In the genomic region with DNA sequence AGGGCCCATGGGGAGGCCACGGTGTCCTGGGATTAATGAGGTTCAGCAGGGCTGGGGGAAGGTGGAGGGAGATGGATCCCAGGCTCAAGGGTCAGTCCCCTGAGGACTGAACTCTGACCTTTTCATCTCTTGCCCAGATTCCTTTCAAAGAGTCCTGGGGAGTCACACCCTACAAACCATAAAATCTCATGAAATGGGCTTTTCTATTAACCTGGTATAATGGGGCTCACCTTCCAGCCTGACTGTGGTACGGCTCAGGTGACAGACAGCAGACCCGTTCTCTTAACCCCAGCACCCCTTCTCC, we compare ENCODE assay signal across 29 cellular contexts.
DNase-seq lines count a peak whose midpoint lies in the region; FAIRE-seq and TF ChIP-seq lines count a peak whose summit lies in the region.
"Had no signal": no experiment of that assay in that cellular context is flagged by ENCODE, and none has a peak within 500 bp of the region (broad histone marks: within the 10 kb centered on the region; RNA-seq: fewer than 3 reads in every experiment).

No MANE protein-coding gene starts in this region.

- no peak overlapping the region for H2BK20ac ChIP-seq in H1 (ENCODE audit: low read length)

- peaks cover 10% of the 10 kb centered on the region for H3K4me1 Mint-ChIP-seq in activated naive CD8-positive, alpha-beta T cell (ENCODE audit: low read depth)
- H3K4me1 Mint-ChIP-seq in activated naive CD8-positive, alpha-beta T cell treated with anti-CD3 and anti-CD28 coated beads for 36 hours, result peaks cover 9% of the 10 kb centered on the region

- no peak for TF ChIP-seq POLR2A in NB4 (IDR thresholded peaks at IDR 0.05; ENCODE audit: extremely low read depth, insufficient read length)
- no peak for TF ChIP-seq POLR2A in H1 (IDR thresholded peaks at IDR 0.05; ENCODE audit: control extremely low read depth in 1 of 2, low read depth in 2 of 2, low read length in 2 of 2)

- H2BK12ac ChIP-seq in H1 (ENCODE audit: low read depth, low read length), result no peak overlapping the region

- H4K20me1 ChIP-seq in H1 (replicated peaks in 1 of 2; ENCODE audit: control insufficient read depth in 1 of 2, insufficient read depth in 2 of 2, low read length in 2 of 2), result no peaks in the 10 kb centered on the region
- H4K20me1 ChIP-seq in SK-N-SH (ENCODE audit: insufficient read depth), result no peaks in the 10 kb centered on the region

- H3K9me3 Mint-ChIP-seq in activated naive CD8-positive, alpha-beta T cell (ENCODE audit: low read depth), result no peaks in the 10 kb centered on the region
- no peaks in the 10 kb centered on the region for H3K9me3 Mint-ChIP-seq in activated naive CD8-positive, alpha-beta T cell treated with anti-CD3 and anti-CD28 coated beads for 36 hours
- H3K9me3 Mint-ChIP-seq: activated T-cell treated with anti-CD3 and anti-CD28 coated beads, Interleukin-2, amount 50 U/mL, for 24 hours; memory B cell; T-helper 1 cell treated with Interleukin-12 subunit alpha and Interleukin-12 subunit beta and Interleukin-4 antibody, amounts not matched to agents 30 μg/mL and 1 μg/mL, for 36 hours had no signal

- H3K79me1 ChIP-seq in H1 (ENCODE audit: low read depth, low read length), result no peaks in the 10 kb centered on the region

- H3K56ac ChIP-seq in H1 (replicated peaks; ENCODE audit: insufficient read length, low read depth, low read length), result no peak overlapping the region

- no peaks in the 10 kb centered on the region for H3K23me2 ChIP-seq in H1 (ENCODE audit: low read depth, low read length)

- H4K8ac ChIP-seq in H1 (ENCODE audit: extremely low read depth, insufficient read depth, low read length), result no peak overlapping the region

- H3K4me2 ChIP-seq in H1 (ENCODE audit: insufficient read depth in 1 of 2, low read depth in 2 of 2, low read length in 2 of 2) (no peak overlapping the region), parathyroid adenoma (ENCODE audit: low read length) (no peak overlapping the region), SK-N-SH (no peak overlapping the region)
- H3K4me2 ChIP-seq: A549 had no signal

- FAIRE-seq in H1 (lab: Jason Lieb, UNC) (no peak), D721Med (lab: Jason Lieb, UNC) (no peak)
- FAIRE-seq: A549, astrocyte had no signal

- no peaks in the 10 kb centered on the region; a peak in 1 of 7 replicates for H3K27me3 ChIP-seq in H1 (replicated peaks in 1 of 4; ENCODE audit: control insufficient read depth in 3 of 4, extremely low read depth in 1 of 4, insufficient read depth in 3 of 4, low read length in 3 of 4)
- H3K27me3 ChIP-seq in parathyroid adenoma (ENCODE audit: control insufficient read depth, insufficient read depth, low read length), result no peaks in the 10 kb centered on the region
- no peaks in the 10 kb centered on the region for H3K27me3 ChIP-seq in SK-N-SH (ENCODE audit: insufficient read depth)
- H3K27me3 ChIP-seq: ovary, testis, vagina had no signal

- WGBS in H1 (ENCODE audit: extremely low coverage in 1 of 2, insufficient coverage in 1 of 2, insufficient read length in 1 of 2, insufficient replicate concordance in 2 of 2, low coverage in 1 of 2, low lambda C conversion rate in 2 of 2, missing lambda C conversion rate in 1 of 2), 2 experiments, result 69% methylated on average over 2 of the region's 3 CpGs; no CpG with 5 or more reads in 1 of the 2 experiments
- 42% methylated on average over 3 of the region's 3 CpGs for WGBS in SK-N-SH (ENCODE audit: low lambda C conversion rate)

- no peaks in the 10 kb centered on the region for H3F3A ChIP-seq in SK-N-SH (replicated peaks; ENCODE audit: insufficient read depth)

- no peak overlapping the region for H3K27ac Mint-ChIP-seq in activated naive CD8-positive, alpha-beta T cell
- no peak overlapping the region for H3K27ac Mint-ChIP-seq in activated naive CD8-positive, alpha-beta T cell treated with anti-CD3 and anti-CD28 coated beads for 36 hours
- H3K27ac Mint-ChIP-seq: activated T-cell treated with anti-CD3 and anti-CD28 coated beads, Interleukin-2, amount 50 U/mL, for 24 hours; memory B cell; T-helper 1 cell treated with Interleukin-12 subunit alpha and Interleukin-12 subunit beta and Interleukin-4 antibody, amounts not matched to agents 30 μg/mL and 1 μg/mL, for 36 hours had no signal

- peak overlapping the region; percentile 56 for H3K4me3 Mint-ChIP-seq in activated naive CD8-positive, alpha-beta T cell
- H3K4me3 Mint-ChIP-seq in activated naive CD8-positive, alpha-beta T cell treated with anti-CD3 and anti-CD28 coated beads for 36 hours, result no peak overlapping the region
- H3K4me3 Mint-ChIP-seq: activated T-cell treated with anti-CD3 and anti-CD28 coated beads, Interleukin-2, amount 50 U/mL, for 24 hours; memory B cell; T-helper 1 cell treated with Interleukin-12 subunit alpha and Interleukin-12 subunit beta and Interleukin-4 antibody, amounts not matched to agents 30 μg/mL and 1 μg/mL, for 36 hours had no signal

- H3K9ac ChIP-seq in H1 (replicated peaks in 1 of 4; ENCODE audit: extremely low read depth in 1 of 4, low read depth in 3 of 4, low read length in 3 of 4), result no peak overlapping the region
- H3K9ac ChIP-seq in parathyroid adenoma, result no peak overlapping the region
- no peak overlapping the region for H3K9ac ChIP-seq in SK-N-SH
- H3K9ac ChIP-seq: GM23248 had no signal

- H3K36me3 ChIP-seq in H1 (ENCODE audit: control insufficient read depth in 2 of 4, insufficient read depth in 4 of 4, low read length in 3 of 4) (no peaks in the 10 kb centered on the region), parathyroid adenoma (ENCODE audit: control insufficient read depth, insufficient read depth, low read length) (no peaks in the 10 kb centered on the region), SK-N-SH (replicated peaks in 1 of 2; ENCODE audit: control insufficient read depth in 1 of 2, insufficient read depth in 2 of 2, low read length in 1 of 2) (no peaks in the 10 kb centered on the region)
- H3K36me3 ChIP-seq: heart left ventricle, ovary, vagina had no signal

- H3K27ac ChIP-seq in H1 (ENCODE audit: low read depth, low read length) (no peak overlapping the region), parathyroid adenoma (no peak overlapping the region), SK-N-SH (ENCODE audit: low read depth in 2 of 2, low read length in 1 of 2) (no peak overlapping the region)
- H3K27ac ChIP-seq: epithelial cell of prostate, GM23248, heart left ventricle, ovary, testis, vagina had no signal

- H4K91ac ChIP-seq in H1 (replicated peaks; ENCODE audit: insufficient read length, low read length), result no peak overlapping the region

- no peak overlapping the region for H2BK15ac ChIP-seq in H1 (ENCODE audit: low read length)

- H3K14ac ChIP-seq in H1 (ENCODE audit: insufficient read length), result no peak overlapping the region

- no peak overlapping the region for H2BK120ac ChIP-seq in H1 (replicated peaks; ENCODE audit: low read depth, low read length)

- TF ChIP-seq EP300 in H1 (IDR thresholded peaks at IDR 0.05; ENCODE audit: borderline replicate concordance in 1 of 2, low read depth in 2 of 2, low read length in 2 of 2) (no peak), SK-N-SH (IDR thresholded peaks at IDR 0.05; ENCODE audit: borderline replicate concordance in 1 of 2, low read depth in 1 of 2, low read length in 1 of 2) (no peak)

- no peak overlapping the region for H3K4ac ChIP-seq in H1 (replicated peaks; ENCODE audit: insufficient read length, low read depth, low read length)

- DNase-seq in activated naive CD8-positive, alpha-beta T cell treated with anti-CD3 and anti-CD28 coated beads for 36 hours, result no peak
- no peak for DNase-seq in NB4 (ENCODE audit: low read depth)
- no peak for DNase-seq in H1 (ENCODE audit: low read depth in 1 of 2, low spot score in 2 of 2)
- no peak for DNase-seq in NCI-H748 (lab: John Stamatoyannopoulos, UW; ENCODE audit: unreplicated experiment)
- no peak for DNase-seq in SK-N-SH
- no peak for DNase-seq in D721Med (ENCODE audit: insufficient read length, low spot score)
- DNase-seq: activated naive CD4-positive, alpha-beta T cell treated with anti-CD3 and anti-CD28 coated beads, Interleukin-2, amount 50 U/mL, for 16 hours; GM23248; heart left ventricle; left colon; MM.1S; NCI-H1436; NCI-H510A; ovary; right cardiac atrium; SIG-M5; stimulated activated CD4-positive, alpha-beta T cell treated with anti-CD3 and anti-CD28 coated beads, Interleukin-12 subunit alpha, Interleukin-12 subunit beta, amount 100 ng/mL, for 4 hours; stimulated activated CD4-positive, alpha-beta T cell treated with anti-CD3 and anti-CD28 coated beads, Interleukin-4, amount 100 ng/mL, for 24 hours; testis had no signal

- no peak overlapping the region for H2AK5ac ChIP-seq in H1 (ENCODE audit: low read depth, low read length)

- H4K5ac ChIP-seq in H1 (ENCODE audit: insufficient read length, low read depth, low read length), result no peak overlapping the region

- TF ChIP-seq CTCF in NB4 (IDR thresholded peaks at IDR 0.05; ENCODE audit: low read depth, low read length), result no peak
- TF ChIP-seq CTCF in H1 (IDR thresholded peaks at IDR 0.05; ENCODE audit: control extremely low read depth in 1 of 3, insufficient read depth in 1 of 3, low read depth in 1 of 3, low read length in 3 of 3), result no peak
- TF ChIP-seq CTCF in parathyroid adenoma (IDR thresholded peaks at IDR 0.05), result no peak
- TF ChIP-seq CTCF in SK-N-SH (IDR thresholded peaks at IDR 0.05), result no peak
- no peak for TF ChIP-seq CTCF in D721Med (IDR thresholded peaks at IDR 0.05; ENCODE audit: insufficient read depth, missing control alignments)

- H2AFZ ChIP-seq in H1 (ENCODE audit: low read length) (no peak overlapping the region), parathyroid adenoma (peak overlapping the region; percentile 82), SK-N-SH (ENCODE audit: low read depth) (no peak overlapping the region)
- H2AFZ ChIP-seq: GM23248 had no signal

- no peak overlapping the region for H2BK5ac ChIP-seq in H1 (ENCODE audit: low read depth, low read length)

- H3K23ac ChIP-seq in H1 (ENCODE audit: insufficient read length), result no peak overlapping the region

- H3K9me3 ChIP-seq in H1 (ENCODE audit: insufficient read depth in 2 of 2, low read depth in 1 of 2, low read length in 1 of 2) (no peaks in the 10 kb centered on the region), parathyroid adenoma (ENCODE audit: control insufficient read depth, low read length) (no peaks in the 10 kb centered on the region), SK-N-SH (no peaks in the 10 kb centered on the region)
- H3K9me3 ChIP-seq: A549, heart left ventricle, ovary, testis, vagina had no signal

- no peaks in the 10 kb centered on the region for H3K79me2 ChIP-seq in H1 (ENCODE audit: control insufficient read depth in 1 of 2, insufficient read depth in 2 of 2, low read length in 2 of 2)
- H3K79me2 ChIP-seq in parathyroid adenoma, result no peaks in the 10 kb centered on the region
- no peaks in the 10 kb centered on the region for H3K79me2 ChIP-seq in SK-N-SH (ENCODE audit: insufficient read depth)

- no peak for TF ChIP-seq RAD21 in H1 (IDR thresholded peaks at IDR 0.05 in 1 of 2, conservative IDR thresholded peaks at IDR 0.05 in 1 of 2; ENCODE audit: low read depth in 2 of 2, low read length in 2 of 2)
- no peak for TF ChIP-seq RAD21 in SK-N-SH (IDR thresholded peaks at IDR 0.05; ENCODE audit: low read length)

- H3K4me1 ChIP-seq in H1 (replicated peaks in 1 of 4; ENCODE audit: control insufficient read depth in 3 of 4, insufficient read depth in 4 of 4, low read length in 3 of 4) (peaks cover 4 to 27% (median 20%) of the 10 kb centered on the region in 4 experiments), parathyroid adenoma (peaks cover 8% of the 10 kb centered on the region), SK-N-SH (ENCODE audit: control insufficient read depth in 1 of 2, insufficient read depth in 2 of 2, low read depth in 1 of 2, low read length in 1 of 2) (peaks cover 0 to 32% of the 10 kb centered on the region in 2 experiments; a peak in 1 of 4 replicates)
- H3K4me1 ChIP-seq: testis, vagina had no signal

- H3K4me3 ChIP-seq in NB4 (ENCODE audit: low read depth, low read length) (peak overlapping the region; percentile 47), H1 (ENCODE audit: extremely low read depth in 1 of 4, insufficient read depth in 2 of 4, low read depth in 3 of 4, low read length in 4 of 4) (no peak overlapping the region), parathyroid adenoma (ENCODE audit: low read depth, low read length) (no peak overlapping the region), SK-N-SH (ENCODE audit: low read depth in 2 of 2, low read length in 1 of 2) (no peak overlapping the region)
- H3K4me3 ChIP-seq: A549, GM23248, heart left ventricle, K562, ovary, testis, vagina had no signal

- peak overlapping the region; percentile 87; the same call in 1 of the 2 replicates for H3K18ac ChIP-seq in H1 (ENCODE audit: extremely low read depth, low read length)

- no peaks in the 10 kb centered on the region for H3K36me3 Mint-ChIP-seq in activated naive CD8-positive, alpha-beta T cell
- no peaks in the 10 kb centered on the region for H3K36me3 Mint-ChIP-seq in activated naive CD8-positive, alpha-beta T cell treated with anti-CD3 and anti-CD28 coated beads for 36 hours
- H3K36me3 Mint-ChIP-seq: memory B cell had no signal

- H3K9me2 ChIP-seq in SK-N-SH, result no peaks in the 10 kb centered on the region

- POLR2A ChIA-PET in H1 (lab: Charles Lee; ENCODE audit: partially characterized antibody) (no interaction called here), SK-N-SH (lab: Yijun Ruan, JAX) (no interaction called here)

- CTCF ChIA-PET in H1 (lab: Charles Lee; ENCODE audit: partially characterized antibody), result interaction anchor here (1.6 to 1.9 kb wide), 2 partner anchors 88 to 90 kb away, joined by 3 to 4 read pairs; no protein-coding TSS in a partner anchor
- CTCF ChIA-PET in SK-N-SH (lab: Yijun Ruan, JAX), result no interaction called here

- peaks cover 5% of the 10 kb centered on the region for H3K27me3 Mint-ChIP-seq in activated naive CD8-positive, alpha-beta T cell
- peaks cover 32% of the 10 kb centered on the region for H3K27me3 Mint-ChIP-seq in activated naive CD8-positive, alpha-beta T cell treated with anti-CD3 and anti-CD28 coated beads for 36 hours
